Comparison of ENCODE assay signal across 27 cellular contexts in the genomic region with DNA sequence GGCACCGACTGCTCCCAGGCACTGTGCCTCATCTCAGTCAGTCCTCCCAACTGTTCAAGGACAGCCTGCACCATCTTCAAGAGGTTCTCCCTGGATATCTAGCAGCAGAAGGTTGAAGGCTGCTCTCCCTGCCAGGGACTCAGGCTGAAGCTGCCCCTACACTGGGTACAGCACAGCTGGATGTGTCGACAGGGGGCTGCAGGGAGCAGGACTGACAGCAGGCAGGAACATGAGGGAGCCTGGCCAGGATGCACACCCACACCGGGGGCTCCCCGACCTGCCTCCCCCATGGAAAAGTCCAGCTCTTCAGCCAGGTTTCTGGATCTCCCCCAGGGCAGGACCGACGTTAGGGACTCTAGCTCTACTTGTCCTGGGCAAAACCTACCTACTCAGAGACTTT. TPM values are rescaled to one million over a fixed set of nuclear protein-coding genes. Genes with fewer than 3 reads are reported as not detected.
DNase-seq lines count a peak whose midpoint lies in the region; ATAC-seq, FAIRE-seq and TF ChIP-seq lines count a peak whose summit lies in the region.
"Had no signal": no experiment of that assay in that cellular context is flagged by ENCODE, and none has a peak within 500 bp of the region (broad histone marks: within the 10 kb centered on the region; RNA-seq: fewer than 3 reads in every experiment).

No MANE protein-coding gene starts in this region.

- H3K79me2 ChIP-seq in K562 (ENCODE audit: control insufficient read depth, insufficient read depth, low read length): no peaks in the 10 kb centered on the region

- H3K27ac ChIP-seq in left ventricle myocardium inferior (replicated peaks) (no peak overlapping the region), K562 (ENCODE audit: extremely low read depth, low read depth, low read length) (no peak overlapping the region), lower lobe of right lung (no peak overlapping the region), thoracic aorta (peak overlapping the region; percentile 33 to 41)
- H3K27ac ChIP-seq: 22Rv1, GM23248, KMS-11, SJCRH30 had no signal

- intact Hi-C loops in cardiac septum (cut with DNase I): no loop called here
- intact Hi-C loops in left ventricle myocardium inferior (cut with micrococcal nuclease): no loop called here
- intact Hi-C loops in K562 (cut with micrococcal nuclease): no loop called here
- intact Hi-C loops in lower lobe of right lung (cut with DNase I): no loop called here

- TF ChIP-seq CTCF in left ventricle myocardium inferior (IDR thresholded peaks at IDR 0.05; ENCODE audit: borderline replicate concordance): no peak
- no peak for TF ChIP-seq CTCF in K562 (IDR thresholded peaks at IDR 0.05 in 2 of 3, conservative IDR thresholded peaks at IDR 0.05 in 1 of 3; ENCODE audit: insufficient read depth in 2 of 3, low read depth in 1 of 3, low read length in 3 of 3)
- TF ChIP-seq CTCF in lower lobe of right lung (IDR thresholded peaks at IDR 0.05): no peak
- TF ChIP-seq CTCF in thoracic aorta (IDR thresholded peaks at IDR 0.05): no peak

- DNase-seq in cardiac septum (ENCODE audit: low spot score): peak; percentile 36
- DNase-seq in left ventricle myocardium inferior: no peak
- no peak for DNase-seq in K562 (ENCODE audit: extremely low read depth in 1 of 4, low spot score in 3 of 4)
- DNase-seq in lower lobe of right lung: no peak
- DNase-seq in thoracic aorta (ENCODE audit: low spot score): no peak
- DNase-seq in NCI-H226: no peak
- DNase-seq in globus pallidus (ENCODE audit: low spot score): no peak
- DNase-seq in NCI-H524 (lab: John Stamatoyannopoulos, UW): no peak
- DNase-seq: Calu3, DMS79 treated with DMSO at 0.1 percent for 48 hours, GM23248, H9, HFFc6, NCI-H1048, NCI-H1417 treated with DMSO at 0.1 percent for 48 hours, NCI-H187, NCI-H2081 treated with DMSO at 0.1 percent for 48 hours, NCI-H2171 treated with DMSO at 0.1 percent for 48 hours, NCI-H524 treated with DMSO at 0.1 percent for 48 hours, NCI-H774, PC-3, SJCRH30 had no signal

- TF ChIP-seq EP300 in K562 (IDR thresholded peaks at IDR 0.05; ENCODE audit: low read length): no peak

- H3K9me3 ChIP-seq in left ventricle myocardium inferior (replicated peaks) (no peaks in the 10 kb centered on the region), K562 (replicated peaks; ENCODE audit: control insufficient read depth, insufficient read depth, low read depth, low read length) (no peaks in the 10 kb centered on the region), lower lobe of right lung (no peaks in the 10 kb centered on the region), thoracic aorta (no peaks in the 10 kb centered on the region)
- H3K9me3 ChIP-seq: SJCRH30 had no signal

- H3K4me1 ChIP-seq in left ventricle myocardium inferior: no peaks in the 10 kb centered on the region
- H3K4me1 ChIP-seq in K562 (replicated peaks in 1 of 2; ENCODE audit: control insufficient read depth in 2 of 2, insufficient read depth in 2 of 2, low read length in 2 of 2): no peaks in the 10 kb centered on the region; a peak in 1 of 5 replicates
- no peaks in the 10 kb centered on the region for H3K4me1 ChIP-seq in lower lobe of right lung
- peaks cover 0 to 12% of the 10 kb centered on the region in 2 donors for H3K4me1 ChIP-seq in thoracic aorta (ENCODE audit: control insufficient read depth in 1 of 2, low read depth in 2 of 2)

- no TSS peak for BruUV-seq in K562 (replicated peaks; lab: Mats Ljungman, UMichigan)

- H3K27me3 ChIP-seq in left ventricle myocardium inferior (ENCODE audit: low read depth) (no peaks in the 10 kb centered on the region), K562 (ENCODE audit: control insufficient read depth in 2 of 2, insufficient read depth in 2 of 2, low read length in 2 of 2) (no peaks in the 10 kb centered on the region), lower lobe of right lung (ENCODE audit: low read depth) (no peaks in the 10 kb centered on the region), thoracic aorta (replicated peaks; ENCODE audit: insufficient read depth) (no peaks in the 10 kb centered on the region)
- H3K27me3 ChIP-seq: SJCRH30 had no signal

- no peak for TF ChIP-seq RAD21 in K562 (CRISPR knock-in tag; conservative IDR thresholded peaks at IDR 0.05 in 1 of 2, IDR thresholded peaks at IDR 0.05 in 1 of 2)

- 82% methylated on average over 6 of the region's 6 CpGs for WGBS in K562 (ENCODE audit: insufficient coverage, low coverage, missing lambda C conversion rate)

- no peak overlapping the region for H3K4me3 ChIP-seq in left ventricle myocardium inferior
- no peak overlapping the region for H3K4me3 ChIP-seq in K562
- no peak overlapping the region for H3K4me3 ChIP-seq in lower lobe of right lung
- no peak overlapping the region for H3K4me3 ChIP-seq in thoracic aorta
- H3K4me3 ChIP-seq: GM23248, SJCRH30 had no signal

- H3K9me1 ChIP-seq in K562 (ENCODE audit: control insufficient read depth, insufficient read depth, low read length): no peaks in the 10 kb centered on the region

- POLR2A ChIA-PET in K562 (lab: Yijun Ruan, JAX): interaction anchor here (0.9 to 1.1 kb wide), 2 partner anchors 15 to 20 kb away, joined by 3 to 4 read pairs; a partner anchor contains a TSS

- ATAC-seq in K562 (no peak), lower lobe of right lung (peak; percentile 23 to 31), thoracic aorta (ENCODE audit: insufficient number of reproducible peaks, low FRiP score, low read depth) (no peak)
- ATAC-seq: PC-3, Right ventricle myocardium inferior, SK-N-SH treated with all-trans-retinoic acid at 6 μM for 48 hours had no signal

- no peak overlapping the region for H2AFZ ChIP-seq in K562 (ENCODE audit: low read depth, low read length)
- H2AFZ ChIP-seq: GM23248 had no signal

- CTCF ChIA-PET in K562 (lab: Yijun Ruan, JAX; ENCODE audit: low intra/inter-chr PET ratio): no interaction called here

- H3K36me3 ChIP-seq in left ventricle myocardium inferior (peaks cover 98% of the 10 kb centered on the region), K562 (ENCODE audit: control insufficient read depth, insufficient read depth, low read length) (peaks cover 84% of the 10 kb centered on the region), lower lobe of right lung (peaks cover 99% of the 10 kb centered on the region), thoracic aorta (peaks cover 42% of the 10 kb centered on the region)

- H4K20me1 ChIP-seq in K562 (replicated peaks; ENCODE audit: control insufficient read depth, insufficient read depth, low read length): no peaks in the 10 kb centered on the region

- no peak for FAIRE-seq in K562 (lab: Jason Lieb, UNC)
- FAIRE-seq: GM12892 had no signal

- H3K9ac ChIP-seq in K562 (ENCODE audit: insufficient read depth in 1 of 2, low read depth in 2 of 2, low read length in 2 of 2): peak overlapping the region in 1 of 2 experiments; percentile 73; a peak in 1 of 4 replicates
- H3K9ac ChIP-seq: GM23248, KMS-11 had no signal

- H3K4me2 ChIP-seq in K562 (ENCODE audit: insufficient read depth, low read length): no peak overlapping the region
- H3K4me2 ChIP-seq: KMS-11 had no signal

- no peak for TF ChIP-seq POLR2A in K562 (conservative IDR thresholded peaks at IDR 0.05)

- in situ Hi-C loops in K562 (cut with MboI): no loop called here

TF ChIP-seq in K562, 482 proteins besides CTCF, POLR2A, EP300 and RAD21 (continues in another document):
- TF ChIP-seq RBM22 (IDR thresholded peaks at IDR 0.05; ENCODE audit: low read depth, low read length, poor library complexity, severe bottlenecking): no peak

RNA-seq across cellular contexts. Expression of a gene that starts 20.5 kb away (rescaled TPM):
- 10.6 TPM for total RNA-seq in cardiac septum
- total RNA-seq in left ventricle myocardium inferior: 10.1 TPM
- total RNA-seq in K562 (2011; cell fraction: chromatin; rRNA removed; ENCODE audit: low replicate concordance): 72.3 and 98.7 TPM in 2 replicates
- 43.0 and 50.5 TPM in 2 replicates for total RNA-seq in K562 (2011; cell fraction: nucleolus; rRNA removed)
- total RNA-seq in K562 (2011; cell fraction: nucleoplasm; rRNA removed): 68.0 and 93.6 TPM in 2 replicates
- 16.0 and 16.1 TPM in 2 replicates for total RNA-seq in K562 (2014; rRNA removed)
- 25.7 and 27.1 TPM in 2 replicates for total RNA-seq in K562 (2014; rRNA removed; fragmentation: Illumina TruSeq; extraction: Trizol)
- total RNA-seq in K562 (2015; rRNA removed; fragmentation: Illumina TruSeq; extraction: Trizol): 23.6 and 23.9 TPM in 2 replicates
- total RNA-seq in K562 (2021): 23.5 and 27.0 TPM in 2 replicates
- polyA plus RNA-seq in K562 (2011; rRNA removed): 20.1 and 24.5 TPM in 2 replicates
- 11.7 and 14.6 TPM in 2 replicates for polyA plus RNA-seq in K562 (2011; cell fraction: cytosol; rRNA removed)
- polyA plus RNA-seq in K562 (2011; cell fraction: nucleus; rRNA removed): 43.3 and 46.0 TPM in 2 replicates
- 12.9 and 14.2 TPM in 2 replicates for polyA plus RNA-seq in K562 (2012)
- polyA plus RNA-seq in K562 (2014; fragmentation: Illumina TruSeq; extraction: Trizol): 26.2 and 27.4 TPM in 2 replicates
- polyA plus RNA-seq in K562 (2014; fragmentation: Nextera tagmentation; extraction: Ambion mirVana): 10 to 100 TPM; 49.2 to 51.3 TPM
- 31.7 and 32.5 TPM in 2 replicates for polyA plus RNA-seq in K562 (2014; rRNA removed)
- 22.6 and 27.8 TPM in 2 replicates for polyA minus RNA-seq in K562 (2011; rRNA and poly(A)+ RNA removed)
- 10.6 and 18.2 TPM in 2 replicates for polyA minus RNA-seq in K562 (2011; cell fraction: cytosol; rRNA and poly(A)+ RNA removed)
- polyA minus RNA-seq in K562 (2011; cell fraction: nucleus; rRNA and poly(A)+ RNA removed): 23.3 and 29.3 TPM in 2 replicates
- 19.4 TPM for total RNA-seq in lower lobe of right lung
- total RNA-seq in thoracic aorta: 10 to 100 TPM; 14.1 to 18.3 TPM

RNA-seq across cellular contexts. Expression of a gene that starts 30.0 kb away (rescaled TPM):
- total RNA-seq in cardiac septum (24.1 TPM), left ventricle myocardium inferior (28.1 TPM), K562 (2014; rRNA removed) (33.8 and 37.3 TPM in 2 replicates), K562 (2014; rRNA removed; fragmentation: Illumina TruSeq; extraction: Trizol) (9.5 and 12.6 TPM in 2 replicates), K562 (2015; rRNA removed; fragmentation: Illumina TruSeq; extraction: Trizol) (15.4 and 15.6 TPM in 2 replicates), K562 (2021) (15.1 and 17.6 TPM in 2 replicates), lower lobe of right lung (72.9 TPM), thoracic aorta (100 to 1,000 TPM; 174 to 186 TPM)
- 5.1 and 7.5 TPM in 2 replicates for total RNA-seq in K562 (2011; cell fraction: chromatin; rRNA removed; ENCODE audit: low replicate concordance)
- 8.3 and 10.5 TPM in 2 replicates for total RNA-seq in K562 (2011; cell fraction: nucleolus; rRNA removed)
- total RNA-seq in K562 (2011; cell fraction: nucleoplasm; rRNA removed): 8.5 and 9.1 TPM in 2 replicates
- polyA plus RNA-seq in K562 (2011; rRNA removed) (14.8 and 21.8 TPM in 2 replicates), K562 (2014; fragmentation: Illumina TruSeq; extraction: Trizol) (9.3 and 10.0 TPM in 2 replicates), K562 (2014; fragmentation: Nextera tagmentation; extraction: Ambion mirVana) (1 to 10 TPM; 2.5 to 5.5 TPM), K562 (2014; rRNA removed) (21.5 and 29.6 TPM in 2 replicates)
- polyA plus RNA-seq in K562 (2011; cell fraction: cytosol; rRNA removed): 21.5 and 101 TPM in 2 replicates
- polyA plus RNA-seq in K562 (2011; cell fraction: nucleus; rRNA removed): 16.1 and 19.9 TPM in 2 replicates
- 12.9 and 16.1 TPM in 2 replicates for polyA plus RNA-seq in K562 (2012)
- 6.4 and 9.5 TPM in 2 replicates for polyA minus RNA-seq in K562 (2011; rRNA and poly(A)+ RNA removed)
- polyA minus RNA-seq in K562 (2011; cell fraction: cytosol; rRNA and poly(A)+ RNA removed): 6.2 and 7.5 TPM in 2 replicates
- 6.5 and 8.0 TPM in 2 replicates for polyA minus RNA-seq in K562 (2011; cell fraction: nucleus; rRNA and poly(A)+ RNA removed)
- total RNA-seq: SJCRH30 had no signal

Comparison
In these comparisons a context has a peak if more than half of its experiments do, and no peak if none do; other contexts are left out.
1. H3K27ac ChIP-seq: peak in thoracic aorta (2 of 2); none in left ventricle myocardium inferior (single experiment), K562 (single experiment) and lower lobe of right lung (single experiment).
2. ATAC-seq: peak in lower lobe of right lung (2 of 2); none in K562 (single experiment) and thoracic aorta (single experiment).